ENCODE assay signal across 16 cellular contexts in genomic region chr20:46368902-46369268, GRCh38. TPM values are rescaled to one million over a fixed set of nuclear protein-coding genes. Genes with fewer than 3 reads are reported as not detected.
DNase-seq lines count a peak whose midpoint lies in the region; ATAC-seq and TF ChIP-seq lines count a peak whose summit lies in the region.
"Had no signal": no experiment of that assay in that cellular context is flagged by ENCODE, and none has a peak within 500 bp of the region (broad histone marks: within the 10 kb centered on the region; RNA-seq: fewer than 3 reads in every experiment).

No MANE protein-coding gene starts in this region.

- H3K27me3 Mint-ChIP-seq in natural killer cell treated with Interleukin-12 subunit alpha and Interleukin-12 subunit beta and Interleukin-15 and Interleukin-18, amount 100 ng/mL, for 72 hours, result no peaks in the 10 kb centered on the region
- no peaks in the 10 kb centered on the region for H3K27me3 Mint-ChIP-seq in natural killer cell (ENCODE audit: low read depth in 2 of 2)
- H3K27me3 Mint-ChIP-seq in activated naive CD8-positive, alpha-beta T cell treated with anti-CD3 and anti-CD28 coated beads, Interleukin-2, amount 50 U/mL, for 24 hours, result no peaks in the 10 kb centered on the region

- peak overlapping the region; percentile 38 to 67 for H3K27ac Mint-ChIP-seq in natural killer cell treated with Interleukin-12 subunit alpha and Interleukin-12 subunit beta and Interleukin-15 and Interleukin-18, amount 100 ng/mL, for 72 hours
- H3K27ac Mint-ChIP-seq in natural killer cell, result peak overlapping the region in 1 of 2 donors; percentile 7
- peak overlapping the region; percentile 76 for H3K27ac Mint-ChIP-seq in activated naive CD8-positive, alpha-beta T cell treated with anti-CD3 and anti-CD28 coated beads, Interleukin-2, amount 50 U/mL, for 24 hours

- H3K9ac ChIP-seq in PC-3 (ENCODE audit: low read length), result no peak overlapping the region

- in situ Hi-C loops in GM13977 (cut with MboI; ENCODE audit: low pct_unique_long_range_greater_than_20kb, low sequenced_read_pairs, unreplicated experiment), result no loop called here

- H3K4me2 ChIP-seq in PC-3 (ENCODE audit: low read length), result 0 out of 2 replicates have a peak overlapping the region, but pooled peaks have one; percentile 7

- no peaks in the 10 kb centered on the region for H3K27me3 ChIP-seq in PC-3 (ENCODE audit: low read length)
- H3K27me3 ChIP-seq: cardiac muscle cell, MG63, testis had no signal

- H3K4me1 ChIP-seq in PC-3 (ENCODE audit: insufficient read depth, low read length), result peaks cover 24% of the 10 kb centered on the region

- peaks cover 2% of the 10 kb centered on the region for H3K79me2 ChIP-seq in PC-3 (ENCODE audit: low read length)

- H3K9me3 Mint-ChIP-seq in natural killer cell treated with Interleukin-12 subunit alpha and Interleukin-12 subunit beta and Interleukin-15 and Interleukin-18, amount 100 ng/mL, for 72 hours, result no peaks in the 10 kb centered on the region
- no peaks in the 10 kb centered on the region for H3K9me3 Mint-ChIP-seq in natural killer cell
- H3K9me3 Mint-ChIP-seq in activated naive CD8-positive, alpha-beta T cell treated with anti-CD3 and anti-CD28 coated beads, Interleukin-2, amount 50 U/mL, for 24 hours, result no peaks in the 10 kb centered on the region

- peak overlapping the region; percentile 54 for H3K27ac ChIP-seq in PC-3 (ENCODE audit: low read length)
- H3K27ac ChIP-seq: testis had no signal

- H3F3A ChIP-seq in PC-3 (ENCODE audit: low read length, unreplicated experiment), result peaks cover 4% of the 10 kb centered on the region

- POLR2A ChIA-PET in PC-3 (lab: Charles Lee; ENCODE audit: unreplicated experiment), result no interaction called here

- CTCF ChIA-PET in PC-3 (lab: Charles Lee), result no interaction called here

- intact Hi-C loops in natural killer cell (cut with micrococcal nuclease) (no loop called here), PC-3 (cut with micrococcal nuclease) (no loop called here), head of caudate nucleus (cut with DNase I) (no loop called here)

- H3K9me2 ChIP-seq in PC-3 (replicated peaks; ENCODE audit: low read length), result no peaks in the 10 kb centered on the region

- H3K4me3 Mint-ChIP-seq in natural killer cell treated with Interleukin-12 subunit alpha and Interleukin-12 subunit beta and Interleukin-15 and Interleukin-18, amount 100 ng/mL, for 72 hours, result no peak overlapping the region
- H3K4me3 Mint-ChIP-seq in natural killer cell, result no peak overlapping the region
- H3K4me3 Mint-ChIP-seq in activated naive CD8-positive, alpha-beta T cell treated with anti-CD3 and anti-CD28 coated beads, Interleukin-2, amount 50 U/mL, for 24 hours, result no peak overlapping the region

- no peak for TF ChIP-seq CTCF in natural killer cell (IDR thresholded peaks at IDR 0.05)
- no peak for TF ChIP-seq CTCF in PC-3 (conservative IDR thresholded peaks at IDR 0.05; ENCODE audit: low read depth, low read length)
- no peak for TF ChIP-seq CTCF in GM13977 (IDR thresholded peaks at IDR 0.05; ENCODE audit: extremely low read depth, insufficient read depth, missing control alignments)

- BruUV-seq in PC-3 (replicated peaks; lab: Mats Ljungman, UMichigan), result no TSS peak

- H4K20me1 ChIP-seq in PC-3 (ENCODE audit: low read length), result peaks cover 5% of the 10 kb centered on the region; the same call in 1 of the 2 replicates

- ATAC-seq in natural killer cell treated with Interleukin-12 subunit alpha and Interleukin-12 subunit beta and Interleukin-15 and Interleukin-18, amount 100 ng/mL, for 72 hours, result no peak
- ATAC-seq in natural killer cell (no peak), PC-3 (no peak), GM18873 (IDR thresholded peaks at IDR 0.05; ENCODE audit: low FRiP score, unreplicated experiment) (no peak)
- no peak for ATAC-seq in activated naive CD8-positive, alpha-beta T cell treated with anti-CD3 and anti-CD28 coated beads, Interleukin-2, amount 50 U/mL, for 24 hours

- H3K4me3 ChIP-seq in PC-3 (ENCODE audit: low read length), result no peak overlapping the region
- H3K4me3 ChIP-seq: cardiac muscle cell, lung, MG63, testis had no signal

- DNase-seq in natural killer cell treated with Interleukin-12 subunit alpha and Interleukin-12 subunit beta and Interleukin-15 and Interleukin-18, amount 100 ng/mL, for 72 hours (ENCODE audit: low spot score), result no peak
- DNase-seq in natural killer cell (no peak), PC-3 (peak; percentile 73), head of caudate nucleus (no peak), NCI-H510A treated with DMSO at 0.1 percent for 48 hours (lab: John Stamatoyannopoulos, UW) (no peak), GM13977 (ENCODE audit: low spot score) (no peak)
- DNase-seq in activated naive CD8-positive, alpha-beta T cell treated with anti-CD3 and anti-CD28 coated beads, Interleukin-2, amount 50 U/mL, for 24 hours, result no peak
- DNase-seq: GOT3; MG63; NCI-H187; Right ventricle myocardium superior; stimulated activated CD4-positive, alpha-beta T cell treated with anti-CD3 and anti-CD28 coated beads, Interleukin-4, amount 100 ng/mL, for 1 hour; testis had no signal

- H3K9me3 ChIP-seq in PC-3 (ENCODE audit: low read length), result no peaks in the 10 kb centered on the region
- H3K9me3 ChIP-seq: MG63, testis had no signal

- peaks cover 45% of the 10 kb centered on the region for H3K36me3 ChIP-seq in PC-3 (ENCODE audit: low read depth, low read length)

- H3K36me3 Mint-ChIP-seq in natural killer cell treated with Interleukin-12 subunit alpha and Interleukin-12 subunit beta and Interleukin-15 and Interleukin-18, amount 100 ng/mL, for 72 hours, result peaks cover 37% of the 10 kb centered on the region
- H3K36me3 Mint-ChIP-seq in natural killer cell, result peaks cover 13% of the 10 kb centered on the region
- peaks cover 57% of the 10 kb centered on the region for H3K36me3 Mint-ChIP-seq in activated naive CD8-positive, alpha-beta T cell treated with anti-CD3 and anti-CD28 coated beads, Interleukin-2, amount 50 U/mL, for 24 hours (ENCODE audit: low read depth)

- H2AFZ ChIP-seq in PC-3 (ENCODE audit: low read length), result no peak overlapping the region

- H3K4me1 Mint-ChIP-seq in natural killer cell treated with Interleukin-12 subunit alpha and Interleukin-12 subunit beta and Interleukin-15 and Interleukin-18, amount 100 ng/mL, for 72 hours (ENCODE audit: low read depth in 2 of 2), result peaks cover 12 to 19% of the 10 kb centered on the region in 2 donors
- H3K4me1 Mint-ChIP-seq in natural killer cell, result peaks cover 7 to 11% of the 10 kb centered on the region in 2 donors
- peaks cover 45% of the 10 kb centered on the region for H3K4me1 Mint-ChIP-seq in activated naive CD8-positive, alpha-beta T cell treated with anti-CD3 and anti-CD28 coated beads, Interleukin-2, amount 50 U/mL, for 24 hours

RNA-seq across cellular contexts. Expression of gene ELMO2, which starts 37.5 kb away (rescaled TPM):
- total RNA-seq in natural killer cell treated with Interleukin-12 subunit alpha and Interleukin-12 subunit beta and Interleukin-15 and Interleukin-18, amount 100 ng/mL, for 72 hours, result 100 to 1,000 TPM in 1 of 2 donors, 10 to 100 TPM in 1; 92.3 to 100 TPM
- total RNA-seq in natural killer cell (100 to 1,000 TPM; 108 to 156 (median 142) TPM), PC-3 (2014; rRNA removed) (29.0 and 32.3 TPM in 2 replicates)
